Comparison of ENCODE assay signal across 1 cellular context in genomic region chr1:63789856-63790605, GRCh38.
TF ChIP-seq lines count a peak whose summit lies in the region.

No MANE protein-coding gene starts in this region.

TF ChIP-seq in HEK293, 187 proteins besides CTCF, POLR2A, EP300 and RAD21 (continued from another document):
- TF ChIP-seq ZNF280D (tag by site-specific recombination; IDR thresholded peaks at IDR 0.05) (no peak), ZNF169 (tag by site-specific recombination; IDR thresholded peaks at IDR 0.05) (no peak), SCRT2 (tag by site-specific recombination; IDR thresholded peaks at IDR 0.05) (peak; percentile 97)
